Comparison of ENCODE assay signal across 16 cellular contexts in the genomic region with DNA sequence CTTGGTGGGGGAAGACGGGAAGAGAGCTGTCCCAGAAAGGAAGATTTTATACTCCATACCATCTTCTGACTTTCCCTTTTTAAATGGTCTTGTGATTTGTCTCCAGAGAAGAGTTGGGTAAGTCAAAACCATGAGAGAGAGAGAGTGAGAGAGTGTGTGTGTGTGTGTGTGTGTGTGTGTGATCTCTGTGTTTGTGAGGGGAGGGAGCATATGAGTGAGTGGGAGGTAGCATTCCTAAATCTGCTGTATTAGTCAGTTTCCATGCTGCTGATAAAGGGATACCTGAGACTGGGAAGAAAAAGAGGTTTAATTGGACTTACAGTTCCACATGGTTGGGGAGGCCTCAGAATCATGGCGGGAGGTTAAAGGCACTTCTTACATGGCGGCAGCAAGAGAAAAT.
"Had no signal": no experiment of that assay in that cellular context is flagged by ENCODE, and none has a peak within 500 bp of the region (broad histone marks: within the 10 kb centered on the region; RNA-seq: fewer than 3 reads in every experiment).

No MANE protein-coding gene starts in this region.

- H3K4me3 Mint-ChIP-seq: activated naive CD4-positive, alpha-beta T cell treated with anti-CD3 and anti-CD28 coated beads, Interleukin-2, amount 50 U/mL, for 24 hours; naive thymus-derived CD4-positive, alpha-beta T cell; stimulated activated naive B cell treated with anti-CD40 and anti-IgM and Interleukin-4, amounts not matched to agents 10 μg/mL and 1 μg/mL and 100 μg/mL, for 72 hours had no signal

- H3K36me3 ChIP-seq: pancreas, thyroid gland had no signal

- H3K27ac ChIP-seq: coronary artery, pancreas, thyroid gland had no signal

- FAIRE-seq: endometrium, pancreas had no signal

- H3K27me3 ChIP-seq: pancreas, thyroid gland had no signal

- H3K36me3 Mint-ChIP-seq: activated naive CD4-positive, alpha-beta T cell treated with anti-CD3 and anti-CD28 coated beads, Interleukin-2, amount 50 U/mL, for 24 hours; naive thymus-derived CD4-positive, alpha-beta T cell; stimulated activated naive B cell treated with anti-CD40 and anti-IgM and Interleukin-4, amounts not matched to agents 10 μg/mL and 1 μg/mL and 100 μg/mL, for 72 hours had no signal

- ATAC-seq: naive thymus-derived CD4-positive, alpha-beta T cell; stimulated activated naive B cell treated with anti-CD40 and anti-IgM and Interleukin-4, amounts not matched to agents 10 μg/mL and 1 μg/mL and 100 μg/mL, for 72 hours had no signal

- H3K4me1 ChIP-seq: pancreas, thyroid gland had no signal

- H3K27ac Mint-ChIP-seq: activated naive CD4-positive, alpha-beta T cell treated with anti-CD3 and anti-CD28 coated beads, Interleukin-2, amount 50 U/mL, for 24 hours; naive thymus-derived CD4-positive, alpha-beta T cell; stimulated activated naive B cell treated with anti-CD40 and anti-IgM and Interleukin-4, amounts not matched to agents 10 μg/mL and 1 μg/mL and 100 μg/mL, for 72 hours had no signal

- DNase-seq: activated CD4-positive, alpha-beta T cell treated with anti-CD3 and anti-CD28 coated beads, Interleukin-2, amount 50 U/mL, for 4 hours; activated gamma-delta T cell; amniotic stem cell; central memory CD4-positive, alpha-beta T cell; foreskin fibroblast; glutamatergic neuron; mesendoderm; naive thymus-derived CD4-positive, alpha-beta T cell; pancreas; stimulated activated naive B cell treated with anti-CD40 and anti-IgM and Interleukin-4, amounts not matched to agents 10 μg/mL and 1 μg/mL and 100 μg/mL, for 72 hours; SW 1271; T-helper 2 cell; thyroid gland had no signal

- H3K4me3 ChIP-seq: coronary artery, pancreas, thyroid gland had no signal

- H3K9me3 ChIP-seq: pancreas, thyroid gland had no signal

- H3K4me1 Mint-ChIP-seq: activated naive CD4-positive, alpha-beta T cell treated with anti-CD3 and anti-CD28 coated beads, Interleukin-2, amount 50 U/mL, for 24 hours; naive thymus-derived CD4-positive, alpha-beta T cell; stimulated activated naive B cell treated with anti-CD40 and anti-IgM and Interleukin-4, amounts not matched to agents 10 μg/mL and 1 μg/mL and 100 μg/mL, for 72 hours had no signal
